Comparison of ENCODE assay signal across 10 cellular contexts in the genomic region with DNA sequence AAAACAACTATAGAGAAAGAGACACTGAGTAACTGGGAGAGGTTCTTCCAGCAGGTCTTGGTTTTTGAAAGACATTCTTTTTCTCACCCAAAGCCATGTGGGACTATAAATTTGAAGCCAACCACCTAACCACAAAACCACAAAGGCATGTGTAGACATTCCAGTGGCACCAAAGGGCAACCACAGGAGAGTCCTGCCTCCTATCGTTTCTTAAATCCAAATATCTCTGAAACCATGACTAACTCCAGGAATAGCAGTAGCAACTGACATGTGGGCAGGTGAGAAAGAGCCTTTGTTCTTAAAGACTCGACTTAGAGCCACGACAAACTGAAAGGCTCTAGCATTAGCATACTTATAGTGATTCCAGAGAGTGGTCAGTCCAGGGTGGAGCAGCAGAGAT. TPM values are rescaled to one million over a fixed set of nuclear protein-coding genes. Genes with fewer than 3 reads are reported as not detected.
DNase-seq lines count a peak whose midpoint lies in the region; ATAC-seq and TF ChIP-seq lines count a peak whose summit lies in the region.
"Had no signal": no experiment of that assay in that cellular context is flagged by ENCODE, and none has a peak within 500 bp of the region (broad histone marks: within the 10 kb centered on the region; RNA-seq: fewer than 3 reads in every experiment).

No MANE protein-coding gene starts in this region.

- no peak overlapping the region for H3K18ac ChIP-seq in mesenchymal stem cell (ENCODE audit: low read depth in 1 of 2, low read length in 2 of 2)

- peak; percentile 13 for DNase-seq in GM12864 (ENCODE audit: low read depth)
- DNase-seq in HUDEP-2 (lab: John Stamatoyannopoulos, UW; ENCODE audit: unreplicated experiment in 76 of 76), result peak in 39 of 76 experiments; percentile 7 to 74 (median 36)
- no peak for DNase-seq in WTC11 (ENCODE audit: low spot score)
- peak; percentile 65 for DNase-seq in mesenchymal stem cell
- DNase-seq in GM20000 (ENCODE audit: low spot score), result no peak
- DNase-seq in NCI-H524 (lab: John Stamatoyannopoulos, UW), result no peak
- DNase-seq in erythroblast (lab: John Stamatoyannopoulos, UW), result no peak
- DNase-seq: activated CD8-positive, alpha-beta T cell treated with anti-CD3 and anti-CD28 coated beads for 36 hours; stimulated activated CD4-positive, alpha-beta T cell treated with anti-CD3 and anti-CD28 coated beads, Interleukin-4, amount 100 ng/mL, for 1 hour had no signal

- POLR2A ChIA-PET in WTC11 (lab: Charles Lee), result no interaction called here

- no peak overlapping the region for H4K8ac ChIP-seq in mesenchymal stem cell (ENCODE audit: low read length)

- no peak overlapping the region for H4K91ac ChIP-seq in mesenchymal stem cell (ENCODE audit: low read length)

- TF ChIP-seq CTCF in GM12864 (IDR thresholded peaks at IDR 0.05; ENCODE audit: low read depth, low read length, missing control alignments) (no peak), WTC11 (IDR thresholded peaks at IDR 0.05) (no peak), GM20000 (IDR thresholded peaks at IDR 0.05; ENCODE audit: extremely low read depth, missing control alignments) (no peak)

- H3K36me3 Mint-ChIP-seq in WTC11, result no peaks in the 10 kb centered on the region

- no peak for TF ChIP-seq POLR2A in erythroblast (IDR thresholded peaks at IDR 0.05; ENCODE audit: low read length)

- H2AK5ac ChIP-seq in mesenchymal stem cell (ENCODE audit: low read length, severe bottlenecking), result no peak overlapping the region

- H3K27me3 Mint-ChIP-seq in WTC11 (ENCODE audit: low read depth), result no peaks in the 10 kb centered on the region; the same call in 1 of the 2 replicates

- peak; percentile 32; the same call in 1 of the 2 replicates for ATAC-seq in WTC11
- no peak for ATAC-seq in GM19035 (IDR thresholded peaks at IDR 0.05; ENCODE audit: unreplicated experiment)
- ATAC-seq: activated CD8-positive, alpha-beta T cell treated with anti-CD3 and anti-CD28 coated beads for 36 hours had no signal

- no peak overlapping the region for H3K4ac ChIP-seq in mesenchymal stem cell (ENCODE audit: low read depth in 1 of 2, low read length in 2 of 2)

- no peaks in the 10 kb centered on the region for H3K9me3 Mint-ChIP-seq in WTC11
- H3K9me3 Mint-ChIP-seq: activated CD8-positive, alpha-beta T cell treated with anti-CD3 and anti-CD28 coated beads for 36 hours had no signal

- H3K36me3 ChIP-seq in mesenchymal stem cell (ENCODE audit: control insufficient read depth in 1 of 2, insufficient read depth in 2 of 2, low read depth in 1 of 2, low read length in 2 of 2), result no peaks in the 10 kb centered on the region

- H3K27ac ChIP-seq in mesenchymal stem cell (ENCODE audit: low read length, poor library complexity, severe bottlenecking), result no peak overlapping the region

- H3K79me1 ChIP-seq in mesenchymal stem cell (replicated peaks; ENCODE audit: low read length, poor library complexity, severe bottlenecking), result no peaks in the 10 kb centered on the region

- no peak overlapping the region for H3K4me2 ChIP-seq in mesenchymal stem cell (ENCODE audit: low read length, poor library complexity, severe bottlenecking)

- H3K27ac Mint-ChIP-seq in WTC11, result no peak overlapping the region
- H3K27ac Mint-ChIP-seq: activated CD8-positive, alpha-beta T cell treated with anti-CD3 and anti-CD28 coated beads for 36 hours had no signal

- no peak overlapping the region for H2AFZ ChIP-seq in mesenchymal stem cell (ENCODE audit: low read depth, low read length)

- peaks cover 3% of the 10 kb centered on the region for H3K4me1 ChIP-seq in mesenchymal stem cell (ENCODE audit: control insufficient read depth, insufficient read depth, low read depth, low read length)

- no peak overlapping the region for H3K23ac ChIP-seq in mesenchymal stem cell (ENCODE audit: low read length in 2 of 2)

- no peak overlapping the region for H2BK12ac ChIP-seq in mesenchymal stem cell (ENCODE audit: low read length in 2 of 2)

- no peak overlapping the region for H2BK15ac ChIP-seq in mesenchymal stem cell (ENCODE audit: low read depth, poor library complexity, severe bottlenecking)

- no peaks in the 10 kb centered on the region for H3K4me1 Mint-ChIP-seq in WTC11

- no peak overlapping the region for H2BK120ac ChIP-seq in mesenchymal stem cell (ENCODE audit: low read depth, low read length)

- H3K4me3 Mint-ChIP-seq in WTC11, result no peak overlapping the region
- H3K4me3 Mint-ChIP-seq: activated CD8-positive, alpha-beta T cell treated with anti-CD3 and anti-CD28 coated beads for 36 hours had no signal

- no peak overlapping the region for H3K9ac ChIP-seq in mesenchymal stem cell (ENCODE audit: low read length)

- WGBS in mesenchymal stem cell, result 27% methylated on average over 2 of the region's 3 CpGs

- peaks cover 55 to 73% of the 10 kb centered on the region in 2 experiments for H3K27me3 ChIP-seq in mesenchymal stem cell (ENCODE audit: control insufficient read depth in 1 of 2, insufficient read depth in 1 of 2, low read length in 2 of 2)

- H3K14ac ChIP-seq in mesenchymal stem cell (ENCODE audit: low read length in 2 of 2), result no peak overlapping the region

- no peak overlapping the region for H2BK5ac ChIP-seq in mesenchymal stem cell (ENCODE audit: low read depth, low read length, poor library complexity, severe bottlenecking)

- H3K4me3 ChIP-seq in GM12864 (ENCODE audit: low read depth, low read length) (no peak overlapping the region), mesenchymal stem cell (ENCODE audit: insufficient read depth in 1 of 2, low read depth in 1 of 2, low read length in 2 of 2) (no peak overlapping the region)

- no peaks in the 10 kb centered on the region for H3K9me3 ChIP-seq in mesenchymal stem cell (ENCODE audit: control insufficient read depth, low read length)

- CTCF ChIA-PET in WTC11 (lab: Charles Lee), result interaction anchor here (2.7 kb wide), 1 partner anchor 57 kb away, joined by 15 read pairs; no protein-coding TSS in a partner anchor

TF ChIP-seq in WTC11, 78 proteins besides CTCF, POLR2A, EP300 and RAD21:
- TF ChIP-seq ZNF423 (CRISPR knock-in tag; IDR thresholded peaks at IDR 0.05) (no peak), ELF4 (CRISPR knock-in tag; IDR thresholded peaks at IDR 0.05; ENCODE audit: low read depth) (no peak)
TF ChIP-seq in WTC11: peak in this region for 0.

RNA-seq across cellular contexts. Expression of a gene that starts 9.3 kb away (rescaled TPM):
- 9.0 to 14.4 TPM (median 13.2 TPM) in 3 replicates for total RNA-seq in WTC11 (2021)
- 0.03 TPM for polyA plus RNA-seq in mesenchymal stem cell (2013, experiment 1 of 2)
- 0.03 TPM for polyA plus RNA-seq in mesenchymal stem cell (2013, experiment 2 of 2)
- total RNA-seq: activated CD8-positive, alpha-beta T cell treated with anti-CD3 and anti-CD28 coated beads for 36 hours had no signal

Comparison
In these comparisons a context has a peak if more than half of its experiments do, and no peak if none do; other contexts are left out.
1. DNase-seq: peak in GM12864 (single experiment), HUDEP-2 (39 of 76) and mesenchymal stem cell (single experiment); none in WTC11 (single experiment), GM20000 (single experiment), NCI-H524 (0 of 2) and erythroblast (0 of 2).